In the genomic region with DNA sequence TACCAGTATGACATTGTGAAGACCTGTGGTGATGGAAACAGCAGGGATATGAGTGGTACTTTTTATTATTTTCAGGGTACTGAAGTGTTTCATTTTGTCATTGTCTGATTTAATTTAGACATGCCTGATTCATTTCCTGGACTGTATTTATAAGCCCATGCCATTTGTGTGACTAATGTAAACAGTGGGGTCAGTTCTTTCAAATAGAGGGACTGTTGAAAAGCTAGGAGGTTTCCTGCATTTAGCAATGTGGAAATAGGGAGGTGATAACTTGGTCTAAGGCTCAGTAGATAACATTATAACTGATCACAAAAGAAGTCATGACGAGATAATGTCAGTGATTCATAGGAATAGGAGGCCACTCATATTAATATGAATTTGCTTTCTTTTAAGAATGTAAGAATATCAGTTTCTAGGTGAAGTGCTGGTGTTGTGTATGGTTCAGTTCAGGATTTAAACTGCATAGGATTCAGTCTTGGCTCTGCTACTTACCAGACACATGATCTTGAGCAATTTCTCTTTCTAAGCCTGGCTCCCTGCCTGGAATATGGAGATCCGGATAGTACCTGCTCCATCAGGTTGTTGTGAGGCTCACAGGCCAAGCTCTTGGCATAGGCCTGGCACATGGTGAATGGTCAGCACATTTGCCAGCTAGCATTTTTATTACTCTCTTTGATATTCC, we compare ENCODE assay signal across 10 cellular contexts.
A peak's percentile ranks its signal among the peaks of the same experiment; 100 is the strongest.
DNase-seq lines count a peak whose midpoint lies in the region; ATAC-seq and TF ChIP-seq lines count a peak whose summit lies in the region.
"Had no signal": no experiment of that assay in that cellular context is flagged by ENCODE, and none has a peak within 500 bp of the region (broad histone marks: within the 10 kb centered on the region; RNA-seq: fewer than 3 reads in every experiment).

No MANE protein-coding gene starts in this region.

- no peak for ATAC-seq in GM21367 (IDR thresholded peaks at IDR 0.05; ENCODE audit: unreplicated experiment)
- ATAC-seq: GM23338 had no signal

- DNase-seq in GM03348 (ENCODE audit: low spot score): peak; percentile 22
- DNase-seq in RKO (ENCODE audit: low spot score): peak; percentile 75
- peak; percentile 86 for DNase-seq in fibroblast of peridontal ligament (ENCODE audit: extremely low read depth)
- DNase-seq in skeletal muscle cell (ENCODE audit: low read depth): peak; percentile 39
- no peak for DNase-seq in GM13977 (ENCODE audit: low spot score)
- no peak for DNase-seq in activated CD8-positive, alpha-beta memory T cell treated with anti-CD3 and anti-CD28 coated beads, Interleukin-2, amount 50 U/mL, for 4 hours
- DNase-seq in NCI-H1436 treated with DMSO at 0.1 percent for 48 hours (lab: John Stamatoyannopoulos, UW): no peak
- DNase-seq: OCI-M1 had no signal

- TF ChIP-seq CTCF in GM13977 (IDR thresholded peaks at IDR 0.05; ENCODE audit: extremely low read depth, insufficient read depth, missing control alignments): no peak

- H3K4me3 ChIP-seq in skeletal muscle cell (ENCODE audit: low read depth, low read length): no peak overlapping the region
- H3K4me3 ChIP-seq: GM23338 had no signal

- in situ Hi-C loops in GM13977 (cut with MboI; ENCODE audit: low pct_unique_long_range_greater_than_20kb, low sequenced_read_pairs, unreplicated experiment): no loop called here

Comparison
In these comparisons a context has a peak if more than half of its experiments do, and no peak if none do; other contexts are left out.
1. DNase-seq: peak in GM03348 (single experiment), RKO (single experiment), fibroblast of peridontal ligament (single experiment) and skeletal muscle cell (single experiment); none in GM13977 (single experiment), activated CD8-positive, alpha-beta memory T cell treated with anti-CD3 and anti-CD28 coated beads, Interleukin-2, amount 50 U/mL, for 4 hours (single experiment) and NCI-H1436 treated with DMSO at 0.1 percent for 48 hours (single experiment).